8 cellular contexts compared by ENCODE assay signal in the genomic region with DNA sequence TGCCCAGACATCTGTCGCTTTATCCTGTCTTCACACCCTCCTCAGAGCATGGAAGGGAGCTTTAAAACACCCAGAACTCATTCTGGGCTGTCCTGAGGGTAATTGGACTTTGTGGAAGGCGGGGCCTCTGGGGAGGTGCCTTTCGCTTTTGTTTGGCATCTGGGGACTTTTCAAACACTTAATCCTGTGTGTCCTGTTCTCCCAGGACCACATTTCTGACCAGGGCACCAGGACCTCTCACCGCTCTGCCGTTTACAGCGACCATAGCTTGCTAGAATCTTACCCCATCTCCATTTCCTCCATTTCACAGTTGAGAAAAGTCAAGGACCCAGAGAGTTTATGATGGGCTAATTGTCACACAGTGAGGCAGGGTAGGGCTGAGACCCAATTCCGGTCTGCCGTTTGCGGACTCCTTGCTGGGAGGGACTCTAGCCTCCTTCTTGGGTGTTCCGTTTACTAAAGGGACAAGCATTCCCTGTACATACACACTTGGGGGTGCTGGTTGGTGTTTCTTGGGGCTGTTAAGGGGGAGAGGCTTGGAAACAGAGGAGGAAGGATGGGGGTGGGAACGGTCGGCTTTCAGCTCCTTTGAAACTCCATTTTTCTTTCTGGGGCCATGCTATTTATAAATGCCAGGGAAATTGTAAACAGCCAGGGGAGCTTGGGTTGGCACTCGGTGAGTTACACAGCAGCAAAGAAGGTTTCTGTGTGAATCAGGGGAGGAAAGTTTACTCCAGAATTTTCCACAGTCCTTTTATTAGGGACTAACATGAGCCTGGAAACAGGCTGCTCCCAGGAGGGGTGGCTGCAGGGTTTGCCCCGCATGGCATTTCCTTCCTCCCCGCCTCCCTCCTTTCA. TPM values are rescaled to one million over a fixed set of nuclear protein-coding genes. Genes with fewer than 3 reads are reported as not detected.
DNase-seq lines count a peak whose midpoint lies in the region; ATAC-seq, FAIRE-seq and TF ChIP-seq lines count a peak whose summit lies in the region.

No MANE protein-coding gene starts in this region.

- no peak for TF ChIP-seq CTCF in endothelial cell (IDR thresholded peaks at IDR 0.05; ENCODE audit: unreplicated experiment)

- H3K36me3 Mint-ChIP-seq in endothelial cell (ENCODE audit: low read depth, unreplicated experiment): peaks cover 16% of the 10 kb centered on the region

- no peaks in the 10 kb centered on the region for H3K9me3 Mint-ChIP-seq in endothelial cell (ENCODE audit: unreplicated experiment)

- peak overlapping the region; percentile 85 for H3K4me3 Mint-ChIP-seq in endothelial cell (ENCODE audit: unreplicated experiment)

- no peak for TF ChIP-seq POLR2A in GM12891 (IDR thresholded peaks at IDR 0.05; ENCODE audit: low read depth, low read length)

- DNase-seq in GM12891 (ENCODE audit: insufficient read length, low spot score) (no peak), NCI-H524 (lab: John Stamatoyannopoulos, UW) (peak; percentile 30 to 61), endothelial cell (ENCODE audit: low spot score) (no peak), myocyte (ENCODE audit: low read depth) (peak; percentile 87), RKO (ENCODE audit: low spot score) (no peak), NCI-H526 (lab: John Stamatoyannopoulos, UW) (no peak)

- H3K4me1 Mint-ChIP-seq in endothelial cell (ENCODE audit: unreplicated experiment): peaks cover 41% of the 10 kb centered on the region

- peaks cover 7% of the 10 kb centered on the region for H3K27me3 Mint-ChIP-seq in endothelial cell (ENCODE audit: unreplicated experiment)

- ATAC-seq in GM19023 (IDR thresholded peaks at IDR 0.05; ENCODE audit: unreplicated experiment) (no peak), HG02885 (IDR thresholded peaks at IDR 0.05; ENCODE audit: poor library complexity, unreplicated experiment) (no peak)

- FAIRE-seq in GM12891 (lab: Jason Lieb, UNC): peak; percentile 77

- H3K27ac Mint-ChIP-seq in endothelial cell (ENCODE audit: unreplicated experiment): peak overlapping the region; percentile 50

TF ChIP-seq in GM12891, 5 proteins besides CTCF, POLR2A, EP300 and RAD21:
- TF ChIP-seq TAF1 (IDR thresholded peaks at IDR 0.05; ENCODE audit: low read depth, low read length) (no peak), POU2F2 (IDR thresholded peaks at IDR 0.05; ENCODE audit: low read depth, low read length) (no peak), POLR2AphosphoS5 (IDR thresholded peaks at IDR 0.05; ENCODE audit: low read depth, low read length) (no peak), PAX5 (IDR thresholded peaks at IDR 0.05; ENCODE audit: insufficient read depth, low read length, severe bottlenecking) (no peak), SPI1 (IDR thresholded peaks at IDR 0.05; ENCODE audit: low read depth, low read length) (no peak)

RNA-seq across cellular contexts. Expression of a gene that starts 1.3 kb away (rescaled TPM):
- 16.4 TPM for polyA plus RNA-seq in GM12891 (2012; ENCODE audit: low read depth, missing spikeins)
- 205 TPM for total RNA-seq in endothelial cell (ENCODE audit: unreplicated experiment)
- 1,139 and 1,228 TPM in 2 replicates for total RNA-seq in myocyte
- polyA plus RNA-seq in myocyte (2012): 898 TPM

Comparison
In these comparisons a context has a peak if more than half of its experiments do, and no peak if none do; other contexts are left out.
1. DNase-seq: peak in NCI-H524 (2 of 2) and myocyte (single experiment); none in GM12891 (single experiment), endothelial cell (single experiment), RKO (single experiment) and NCI-H526 (0 of 2).